Comparison of ENCODE assay signal across 18 cellular contexts in the genomic region with DNA sequence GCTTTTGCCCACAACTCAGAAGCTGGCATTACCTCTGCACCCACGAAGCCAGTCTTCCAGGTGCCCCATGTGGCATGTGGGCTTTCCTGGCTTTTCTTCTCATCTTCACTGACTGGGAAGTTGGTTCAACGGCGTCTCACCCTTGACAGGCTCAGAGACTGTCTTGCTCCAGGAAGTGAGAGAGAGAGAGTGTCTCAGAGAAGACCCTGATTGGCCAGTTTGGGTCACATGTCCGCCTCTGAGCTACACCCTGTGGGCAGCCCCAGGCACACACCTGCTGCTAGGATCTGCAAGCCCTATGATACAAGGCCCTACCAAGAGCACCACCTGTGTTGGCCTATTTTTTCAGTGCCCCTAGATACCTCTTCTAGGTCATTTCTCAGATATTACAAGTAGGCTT.
"Had no signal": no experiment of that assay in that cellular context is flagged by ENCODE, and none has a peak within 500 bp of the region (broad histone marks: within the 10 kb centered on the region; RNA-seq: fewer than 3 reads in every experiment).

No MANE protein-coding gene starts in this region.

- FAIRE-seq: astrocyte, islet of Langerhans had no signal

- H3K4me3 ChIP-seq: gastrocnemius medialis, heart right ventricle, left lung, psoas muscle, sigmoid colon, upper lobe of right lung had no signal

- ATAC-seq: activated naive CD8-positive, alpha-beta T cell treated with anti-CD3 and anti-CD28 coated beads, Interleukin-2, amount 50 U/mL, for 24 hours; activated T-cell treated with anti-CD3 and anti-CD28 coated beads, Interleukin-2, amount 50 U/mL, for 4 hours; gastrocnemius medialis; heart right ventricle; left lung; natural killer cell; psoas muscle; upper lobe of right lung had no signal

- DNase-seq: activated CD4-positive, CD25-positive, alpha-beta regulatory T cell treated with anti-CD3 and anti-CD28 coated beads, Interleukin-2, amount 50 U/mL, for 72 hours; activated gamma-delta T cell treated with Interleukin-2 at 50 U/mL for 16 hours; activated naive CD8-positive, alpha-beta T cell treated with anti-CD3 and anti-CD28 coated beads, Interleukin-2, amount 50 U/mL, for 24 hours; activated T-cell treated with anti-CD3 and anti-CD28 coated beads, Interleukin-2, amount 50 U/mL, for 4 hours; cortex of kidney; effector CD8-positive, alpha-beta T cell; gastrocnemius medialis; heart right ventricle; left lung; natural killer cell; psoas muscle; sigmoid colon; stimulated activated CD4-positive, alpha-beta T cell treated with anti-CD3 and anti-CD28 coated beads, Interleukin-12 subunit alpha, Interleukin-12 subunit beta, amount 100 ng/mL, for 4 hours; stimulated activated naive CD4-positive, alpha-beta T cell treated with Interleukin-2 at 50 U/mL for 16 hours; upper lobe of right lung had no signal

- H3K36me3 ChIP-seq: gastrocnemius medialis, heart right ventricle, left lung, sigmoid colon, upper lobe of right lung had no signal

- H3K27ac ChIP-seq: epithelial cell of prostate, gastrocnemius medialis, heart right ventricle, left lung, psoas muscle, sigmoid colon, upper lobe of right lung had no signal

- H3K9me3 ChIP-seq: gastrocnemius medialis, heart right ventricle, left lung, psoas muscle, sigmoid colon, upper lobe of right lung had no signal

- H3K27me3 ChIP-seq: gastrocnemius medialis, heart right ventricle, left lung, sigmoid colon, upper lobe of right lung had no signal

- H3K4me1 ChIP-seq: heart right ventricle, left lung, sigmoid colon, upper lobe of right lung had no signal
